22 cellular contexts compared by ENCODE assay signal in the genomic region with DNA sequence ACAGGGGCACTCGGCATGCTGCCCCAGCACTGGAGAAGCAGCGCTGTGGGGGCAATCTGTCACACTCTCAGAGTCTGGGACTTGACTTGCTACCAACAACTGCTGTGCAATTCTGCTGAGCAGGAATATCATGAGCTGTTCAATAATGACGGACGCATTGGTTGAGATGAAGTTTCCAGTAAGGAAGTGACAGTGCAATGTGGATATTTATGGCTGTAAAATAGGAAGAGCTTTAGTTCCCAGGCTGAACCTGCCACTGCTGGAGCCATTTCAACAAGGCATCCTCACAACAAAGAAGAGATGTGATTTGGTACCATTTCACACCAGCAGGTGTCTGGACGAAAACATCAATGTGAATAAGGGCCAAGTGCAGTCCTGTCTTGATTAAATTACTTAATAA.
"Had no signal": no experiment of that assay in that cellular context is flagged by ENCODE, and none has a peak within 500 bp of the region (broad histone marks: within the 10 kb centered on the region; RNA-seq: fewer than 3 reads in every experiment).

No MANE protein-coding gene starts in this region.

- H3K9me3 ChIP-seq: testis, uterus had no signal

- H3K79me2 ChIP-seq: parathyroid adenoma had no signal

- H3K4me3 Mint-ChIP-seq: activated CD4-positive, alpha-beta T cell treated with anti-CD3 and anti-CD28 coated beads, Interleukin-2, amount 10 ng/mL, durations not matched to agents 7 days and 5 days; activated CD8-positive, alpha-beta T cell treated with anti-CD3 and anti-CD28 coated beads, Interleukin-2, amount 10 ng/mL, durations not matched to agents 7 days and 5 days; central memory CD8-positive, alpha-beta T cell; nephron progenitor cell had no signal

- H3K9me3 Mint-ChIP-seq: activated CD4-positive, alpha-beta T cell treated with anti-CD3 and anti-CD28 coated beads, Interleukin-2, amount 10 ng/mL, durations not matched to agents 7 days and 5 days; activated naive CD4-positive, alpha-beta T cell treated with anti-CD3 and anti-CD28 coated beads, Interleukin-2, amount 50 U/mL, for 72 hours; central memory CD8-positive, alpha-beta T cell had no signal

- H3K4me2 ChIP-seq: smooth muscle cell had no signal

- H2AFZ ChIP-seq: parathyroid adenoma had no signal

- H3K27ac Mint-ChIP-seq: activated CD4-positive, alpha-beta T cell treated with anti-CD3 and anti-CD28 coated beads, Interleukin-2, amount 10 ng/mL, durations not matched to agents 7 days and 5 days; activated CD8-positive, alpha-beta T cell treated with anti-CD3 and anti-CD28 coated beads, Interleukin-2, amount 10 ng/mL, durations not matched to agents 7 days and 5 days; activated naive CD4-positive, alpha-beta T cell treated with anti-CD3 and anti-CD28 coated beads, Interleukin-2, amount 50 U/mL, for 72 hours; nephron progenitor cell had no signal

- H3K36me3 ChIP-seq: uterus had no signal

- H3K4me1 ChIP-seq: testis, uterus had no signal

- H3K27me3 Mint-ChIP-seq: activated CD4-positive, alpha-beta T cell treated with anti-CD3 and anti-CD28 coated beads, Interleukin-2, amount 10 ng/mL, durations not matched to agents 7 days and 5 days; central memory CD8-positive, alpha-beta T cell had no signal

- H3K36me3 Mint-ChIP-seq: activated naive CD4-positive, alpha-beta T cell treated with anti-CD3 and anti-CD28 coated beads, Interleukin-2, amount 50 U/mL, for 72 hours had no signal

- H3K27ac ChIP-seq: coronary artery, parathyroid adenoma, testis, uterus had no signal

- H3K4me3 ChIP-seq: coronary artery, smooth muscle cell, testis, uterus had no signal

- DNase-seq: activated CD4-positive, alpha-beta T cell treated with anti-CD3 and anti-CD28 coated beads, Interleukin-2, amount 10 ng/mL, durations not matched to agents 7 days and 5 days; activated CD4-positive, CD25-positive, alpha-beta regulatory T cell treated with anti-CD3 and anti-CD28 coated beads, Interleukin-2, amount 50 U/mL, for 72 hours; activated CD8-positive, alpha-beta T cell treated with anti-CD3 and anti-CD28 coated beads, Interleukin-2, amount 10 ng/mL, durations not matched to agents 7 days and 5 days; activated gamma-delta T cell treated with Interleukin-2 at 50 U/mL for 16 hours; aorta; effector CD4-positive, alpha-beta T cell; glutamatergic neuron; hypothalamus; mesenchymal stem cell; nephron progenitor cell; stimulated activated CD4-positive, alpha-beta T cell treated with anti-CD3 and anti-CD28 coated beads, Interleukin-15, amount 100 ng/mL, for 24 hours; stimulated activated CD4-positive, alpha-beta T cell treated with anti-CD3 and anti-CD28 coated beads, Interleukin-2, amount 100 ng/mL, for 48 hours; stimulated activated CD8-positive, alpha-beta memory T cell treated with anti-CD3 and anti-CD28 coated beads, Interleukin-4, amount 100 ng/mL, for 48 hours; stimulated activated naive CD4-positive, alpha-beta T cell; testis; trophoblast cell; uterus had no signal

- H3K9ac ChIP-seq: parathyroid adenoma had no signal

- H3K27me3 ChIP-seq: testis, uterus had no signal
